ENCODE assay signal across 17 cellular contexts in the genomic region with DNA sequence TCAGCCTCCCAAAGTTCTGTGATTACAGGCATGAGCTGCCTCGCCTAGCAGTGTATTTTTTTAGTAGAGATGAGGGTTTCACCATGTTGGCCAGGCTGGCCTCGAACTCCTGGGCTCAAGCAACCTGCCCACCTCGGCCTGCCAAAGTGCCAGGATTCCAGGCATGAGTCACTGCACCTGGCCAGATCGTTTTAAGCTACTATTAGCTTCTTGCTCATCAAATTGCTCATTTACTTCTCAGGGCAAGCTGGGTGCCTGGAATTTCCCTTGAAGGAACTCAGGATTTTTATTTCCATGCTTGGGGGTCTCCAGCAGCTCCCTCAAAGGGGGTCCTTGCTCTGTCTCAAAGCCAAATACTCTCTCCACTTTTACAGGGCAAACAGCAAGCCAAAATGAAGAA.
DNase-seq lines count a peak whose midpoint lies in the region; FAIRE-seq and TF ChIP-seq lines count a peak whose summit lies in the region.
"Had no signal": no experiment of that assay in that cellular context is flagged by ENCODE, and none has a peak within 500 bp of the region (broad histone marks: within the 10 kb centered on the region; RNA-seq: fewer than 3 reads in every experiment).

No MANE protein-coding gene starts in this region.

- TF ChIP-seq CTCF in bronchial epithelial cell (IDR thresholded peaks at IDR 0.05; ENCODE audit: insufficient read depth, low read length, severe bottlenecking): no peak
- no peak for TF ChIP-seq CTCF in kidney epithelial cell (IDR thresholded peaks at IDR 0.05; ENCODE audit: insufficient read depth, low read length, poor library complexity, severe bottlenecking)
- TF ChIP-seq CTCF in smooth muscle cell (IDR thresholded peaks at IDR 0.05; ENCODE audit: borderline replicate concordance, insufficient read depth, poor library complexity, severe bottlenecking): no peak
- no peak for TF ChIP-seq CTCF in thyroid gland (IDR thresholded peaks at IDR 0.05)

- no peaks in the 10 kb centered on the region for H3K9me3 ChIP-seq in MG63
- H3K9me3 ChIP-seq in smooth muscle cell (replicated peaks; ENCODE audit: low read depth): no peaks in the 10 kb centered on the region
- no peaks in the 10 kb centered on the region for H3K9me3 ChIP-seq in thyroid gland
- H3K9me3 ChIP-seq: BE2C had no signal

- no peak for FAIRE-seq in bronchial epithelial cell (lab: Jason Lieb, UNC)
- FAIRE-seq: GM19239 had no signal

- H3K4me1 ChIP-seq in smooth muscle cell (ENCODE audit: low read depth): no peaks in the 10 kb centered on the region
- no peaks in the 10 kb centered on the region for H3K4me1 ChIP-seq in thyroid gland
- H3K4me1 ChIP-seq: BE2C had no signal

- no peak overlapping the region for H3K9ac ChIP-seq in smooth muscle cell (ENCODE audit: low read depth)

- no peak overlapping the region for H3K4me2 ChIP-seq in smooth muscle cell

- peak overlapping the region; percentile 79 for H3K27ac ChIP-seq in smooth muscle cell (ENCODE audit: low read depth)
- no peak overlapping the region for H3K27ac ChIP-seq in thyroid gland

- no peaks in the 10 kb centered on the region for H3F3A ChIP-seq in smooth muscle cell (ENCODE audit: low read depth)

- peak; percentile 33 for DNase-seq in MG63
- peak; percentile 3 for DNase-seq in bronchial epithelial cell (ENCODE audit: low read depth)
- peak; percentile 52 for DNase-seq in kidney epithelial cell (ENCODE audit: low read depth)
- no peak for DNase-seq in smooth muscle cell (lab: John Stamatoyannopoulos, UW; ENCODE audit: unreplicated experiment)
- DNase-seq in DMS153 (lab: John Stamatoyannopoulos, UW): no peak
- no peak for DNase-seq in NCI-H1694 (lab: John Stamatoyannopoulos, UW)
- no peak for DNase-seq in thyroid gland
- no peak for DNase-seq in NCI-H1694 treated with DMSO at 0.1 percent for 48 hours (lab: John Stamatoyannopoulos, UW)
- DNase-seq: BE2C; Calu3; CD4-positive, alpha-beta T cell; H7; Karpas-422; NCI-H2029; NCI-H2171; NCI-H774 had no signal

- TF ChIP-seq POLR2A in thyroid gland (IDR thresholded peaks at IDR 0.05): no peak

- no peaks in the 10 kb centered on the region for H3K36me3 ChIP-seq in MG63
- H3K36me3 ChIP-seq in bronchial epithelial cell (ENCODE audit: control insufficient read depth, insufficient read depth, low read length): no peaks in the 10 kb centered on the region
- no peaks in the 10 kb centered on the region for H3K36me3 ChIP-seq in kidney epithelial cell (ENCODE audit: control insufficient read depth, insufficient read depth, low read length)
- H3K36me3 ChIP-seq in smooth muscle cell (ENCODE audit: low read depth): no peaks in the 10 kb centered on the region
- H3K36me3 ChIP-seq in thyroid gland: no peaks in the 10 kb centered on the region
- H3K36me3 ChIP-seq: BE2C had no signal

- H4K20me1 ChIP-seq in smooth muscle cell (ENCODE audit: low read depth): no peaks in the 10 kb centered on the region

- H3K4me3 ChIP-seq in MG63 (no peak overlapping the region), bronchial epithelial cell (ENCODE audit: low read depth, low read length) (no peak overlapping the region), kidney epithelial cell (ENCODE audit: low read depth, low read length) (no peak overlapping the region), smooth muscle cell (no peak overlapping the region), thyroid gland (replicated peaks in 1 of 3) (no peak overlapping the region)

- H3K27me3 ChIP-seq in MG63 (no peaks in the 10 kb centered on the region), bronchial epithelial cell (ENCODE audit: control insufficient read depth, insufficient read depth, low read length) (no peaks in the 10 kb centered on the region), kidney epithelial cell (ENCODE audit: control insufficient read depth, insufficient read depth, low read length) (no peaks in the 10 kb centered on the region), smooth muscle cell (ENCODE audit: low read depth) (no peaks in the 10 kb centered on the region), thyroid gland (no peaks in the 10 kb centered on the region)
- H3K27me3 ChIP-seq: BE2C had no signal

- intact Hi-C loops in thyroid gland (cut with DNase I): no loop called here

- 59% methylated on average over 4 of the region's 4 CpGs for WGBS in smooth muscle cell (ENCODE audit: low lambda C conversion rate)
- WGBS in thyroid gland, 2 donors: 67 to 79% methylated on average over 4 of the region's 4 CpGs

- no peaks in the 10 kb centered on the region for H3K79me2 ChIP-seq in smooth muscle cell (ENCODE audit: low read depth)

- H2AFZ ChIP-seq in smooth muscle cell (ENCODE audit: low read depth): no peak overlapping the region

Comparison
In these comparisons a context has a peak if more than half of its experiments do, and no peak if none do; other contexts are left out.
1. DNase-seq: peak in MG63 (single experiment), bronchial epithelial cell (single experiment) and kidney epithelial cell (single experiment); none in smooth muscle cell (single experiment), DMS153 (single experiment), NCI-H1694 (single experiment), thyroid gland (0 of 2) and NCI-H1694 treated with DMSO at 0.1 percent for 48 hours (single experiment).